Comparison of ENCODE assay signal across 9 cellular contexts in the genomic region with DNA sequence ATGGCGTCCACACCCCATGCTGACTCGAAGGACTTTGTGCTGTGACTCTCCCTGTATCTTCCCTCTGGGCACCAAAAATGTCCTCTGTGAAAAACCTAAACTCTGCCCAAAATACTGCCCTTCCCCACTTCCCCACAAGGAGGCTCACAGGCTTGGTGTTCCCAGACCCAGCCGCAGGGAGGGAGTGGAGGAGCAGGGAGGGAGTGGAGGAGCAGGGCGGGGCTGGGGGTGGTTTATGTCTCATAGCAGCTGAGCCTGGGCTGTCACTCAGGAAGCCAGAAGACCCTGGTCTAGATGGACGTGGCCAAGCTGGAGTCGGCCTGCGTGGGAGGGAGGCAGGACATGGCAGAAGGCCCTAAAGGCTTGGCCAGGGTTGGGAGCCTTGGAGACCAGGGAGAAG.
DNase-seq lines count a peak whose midpoint lies in the region; ATAC-seq and TF ChIP-seq lines count a peak whose summit lies in the region.
"Had no signal": no experiment of that assay in that cellular context is flagged by ENCODE, and none has a peak within 500 bp of the region (broad histone marks: within the 10 kb centered on the region; RNA-seq: fewer than 3 reads in every experiment).

No MANE protein-coding gene starts in this region.

- H3K4me3 Mint-ChIP-seq in neural crest cell, result no peak overlapping the region
- H3K4me3 Mint-ChIP-seq in stimulated activated effector memory CD8-positive, alpha-beta T cell treated with anti-CD3 and anti-CD28 coated beads, Interleukin-12 subunit alpha, Interleukin-12 subunit beta, amount 100 ng/mL, for 72 hours, result no peak overlapping the region

- H3K27ac ChIP-seq in caudate nucleus (ENCODE audit: low read depth, low read length), result peak overlapping the region; percentile 96

- no peaks in the 10 kb centered on the region for H3K27me3 Mint-ChIP-seq in neural crest cell (ENCODE audit: low read depth)

- H3K4me3 ChIP-seq in GM12865 (ENCODE audit: low read depth, low read length), result no peak overlapping the region
- no peak overlapping the region for H3K4me3 ChIP-seq in NB4 (ENCODE audit: low read depth, low read length)

- TF ChIP-seq CTCF in GM12865 (IDR thresholded peaks at IDR 0.05; ENCODE audit: insufficient read depth, low read depth, low read length, missing control alignments) (peak; percentile 25), NB4 (IDR thresholded peaks at IDR 0.05; ENCODE audit: low read depth, low read length) (peak; percentile 34), neural crest cell (conservative IDR thresholded peaks at IDR 0.05) (peak; percentile 62)

- peaks cover 5% of the 10 kb centered on the region for H3K9me3 Mint-ChIP-seq in neural crest cell
- no peaks in the 10 kb centered on the region for H3K9me3 Mint-ChIP-seq in stimulated activated effector memory CD8-positive, alpha-beta T cell treated with anti-CD3 and anti-CD28 coated beads, Interleukin-12 subunit alpha, Interleukin-12 subunit beta, amount 100 ng/mL, for 72 hours

- no peaks in the 10 kb centered on the region for H3K36me3 Mint-ChIP-seq in neural crest cell (ENCODE audit: low read depth)
- H3K36me3 Mint-ChIP-seq in stimulated activated effector memory CD8-positive, alpha-beta T cell treated with anti-CD3 and anti-CD28 coated beads, Interleukin-12 subunit alpha, Interleukin-12 subunit beta, amount 100 ng/mL, for 72 hours, result no peaks in the 10 kb centered on the region

- no peak overlapping the region for H3K27ac Mint-ChIP-seq in neural crest cell (ENCODE audit: unreplicated experiment)
- no peak overlapping the region for H3K27ac Mint-ChIP-seq in stimulated activated effector memory CD8-positive, alpha-beta T cell treated with anti-CD3 and anti-CD28 coated beads, Interleukin-12 subunit alpha, Interleukin-12 subunit beta, amount 100 ng/mL, for 72 hours

- peaks cover 13% of the 10 kb centered on the region for H3K4me1 Mint-ChIP-seq in neural crest cell
- peaks cover 6% of the 10 kb centered on the region for H3K4me1 Mint-ChIP-seq in stimulated activated effector memory CD8-positive, alpha-beta T cell treated with anti-CD3 and anti-CD28 coated beads, Interleukin-12 subunit alpha, Interleukin-12 subunit beta, amount 100 ng/mL, for 72 hours

- no peak for ATAC-seq in GM21515 (IDR thresholded peaks at IDR 0.05; ENCODE audit: unreplicated experiment)
- no peak for ATAC-seq in stimulated activated effector memory CD8-positive, alpha-beta T cell treated with anti-CD3 and anti-CD28 coated beads, Interleukin-12 subunit alpha, Interleukin-12 subunit beta, amount 100 ng/mL, for 72 hours

- DNase-seq in GM12865 (ENCODE audit: low read depth), result peak; percentile 16
- peak; percentile 29 for DNase-seq in NB4 (ENCODE audit: low read depth)
- peak in 14 of 61 donors; percentile 7 to 51 (median 24) for DNase-seq in caudate nucleus (lab: John Stamatoyannopoulos, UW)
- peak; percentile 65 for DNase-seq in neural crest cell (ENCODE audit: low read depth, low spot score)
- DNase-seq in GF-D8 (lab: John Stamatoyannopoulos, UW), result no peak
- DNase-seq in NCI-H510A treated with DMSO at 0.1 percent for 48 hours (lab: John Stamatoyannopoulos, UW), result no peak
- no peak for DNase-seq in stimulated activated effector memory CD8-positive, alpha-beta T cell treated with anti-CD3 and anti-CD28 coated beads, Interleukin-12 subunit alpha, Interleukin-12 subunit beta, amount 100 ng/mL, for 72 hours (ENCODE audit: low spot score in 2 of 2)
- DNase-seq: NCI-H1092 had no signal

- no peak for TF ChIP-seq POLR2A in NB4 (IDR thresholded peaks at IDR 0.05; ENCODE audit: extremely low read depth, insufficient read length)

Comparison
In these comparisons a context has a peak if more than half of its experiments do, and no peak if none do; other contexts are left out.
1. DNase-seq: peak in GM12865 (single experiment), NB4 (single experiment) and neural crest cell (single experiment); none in GF-D8 (single experiment), NCI-H510A treated with DMSO at 0.1 percent for 48 hours (single experiment) and stimulated activated effector memory CD8-positive, alpha-beta T cell treated with anti-CD3 and anti-CD28 coated beads, Interleukin-12 subunit alpha, Interleukin-12 subunit beta, amount 100 ng/mL, for 72 hours (0 of 2).
2. Peak in every context shown above with its lines, with median percentiles within 50 percentile points of each other: CTCF ChIP-seq.